In the genomic region with DNA sequence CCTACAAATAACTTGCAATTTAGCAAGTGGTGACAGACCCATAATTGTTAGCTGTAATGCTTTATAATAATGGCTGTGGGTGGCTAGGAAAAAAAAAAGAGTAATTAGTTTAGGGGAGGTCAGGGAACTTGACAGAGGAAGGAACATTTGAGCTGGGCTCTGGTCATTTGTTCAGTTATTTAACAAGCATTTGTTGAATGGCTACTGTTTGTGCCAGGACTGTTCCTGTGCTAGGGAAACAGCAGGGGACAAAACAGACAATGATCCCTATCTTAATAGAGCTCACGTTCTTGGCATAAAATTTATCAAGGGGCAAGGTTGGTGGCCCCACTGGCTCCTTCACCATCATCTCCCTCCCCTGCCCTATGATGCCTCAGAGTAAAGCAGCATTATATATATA, we compare ENCODE assay signal across 27 cellular contexts. TPM values are rescaled to one million over a fixed set of nuclear protein-coding genes. Genes with fewer than 3 reads are reported as not detected.
A peak's percentile ranks its signal among the peaks of the same experiment; 100 is the strongest.
DNase-seq lines count a peak whose midpoint lies in the region; ATAC-seq and TF ChIP-seq lines count a peak whose summit lies in the region.
"Had no signal": no experiment of that assay in that cellular context is flagged by ENCODE, and none has a peak within 500 bp of the region (broad histone marks: within the 10 kb centered on the region; RNA-seq: fewer than 3 reads in every experiment).

No MANE protein-coding gene starts in this region.

- H3K4me3 ChIP-seq in upper lobe of right lung, result no peak overlapping the region
- H3K4me3 ChIP-seq: dorsolateral prefrontal cortex, psoas muscle, sigmoid colon, SJSA1, thoracic aorta, vagina had no signal

- peaks cover 6 to 9% of the 10 kb centered on the region in 2 donors for H3K36me3 Mint-ChIP-seq in naive B cell
- H3K36me3 Mint-ChIP-seq in activated T-helper 1 cell treated with anti-CD3 and anti-CD28 coated beads, Interleukin-12 subunit alpha, Interleukin-12 subunit beta, Interleukin-2, Interleukin-4 antibody, amounts not matched to agents 30 ng/mL and 10 ng/mL and 1 ng/mL, durations not matched to agents 14 hours and 24 hours and 36 hours (ENCODE audit: low read depth), result peaks cover 18% of the 10 kb centered on the region
- peaks cover 3% of the 10 kb centered on the region for H3K36me3 Mint-ChIP-seq in stimulated activated effector memory CD8-positive, alpha-beta T cell treated with anti-CD3 and anti-CD28 coated beads, Interleukin-12 subunit alpha, Interleukin-12 subunit beta, amount 100 ng/mL, for 72 hours

- no peaks in the 10 kb centered on the region for H3K36me3 ChIP-seq in upper lobe of right lung
- H3K36me3 ChIP-seq: sigmoid colon, SJSA1, thoracic aorta, vagina had no signal

- peak in 2 of 3 experiments; percentile 44 to 84 for DNase-seq in NCI-H1417 (lab: John Stamatoyannopoulos, UW)
- no peak for DNase-seq in NCI-H1417 treated with DMSO at 0.1 percent for 48 hours (lab: John Stamatoyannopoulos, UW)
- DNase-seq in COR-L47 (lab: John Stamatoyannopoulos, UW), result peak; percentile 9
- peak; percentile 88 for DNase-seq in NCI-H748 treated with DMSO at 0.1 percent for 48 hours (lab: John Stamatoyannopoulos, UW)
- no peak for DNase-seq in naive B cell
- no peak for DNase-seq in upper lobe of right lung
- no peak for DNase-seq in activated T-helper 1 cell treated with anti-CD3 and anti-CD28 coated beads, Interleukin-12 subunit alpha, Interleukin-12 subunit beta, Interleukin-2, Interleukin-4 antibody, amounts not matched to agents 30 ng/mL and 10 ng/mL and 1 ng/mL, durations not matched to agents 14 hours and 24 hours and 36 hours (ENCODE audit: low spot score)
- no peak for DNase-seq in stimulated activated effector memory CD8-positive, alpha-beta T cell treated with anti-CD3 and anti-CD28 coated beads, Interleukin-12 subunit alpha, Interleukin-12 subunit beta, amount 100 ng/mL, for 72 hours (ENCODE audit: low spot score in 2 of 2)
- DNase-seq: activated CD4-positive, alpha-beta memory T cell treated with anti-CD3 and anti-CD28 coated beads, Interleukin-2, amount 10 ng/mL, durations not matched to agents 7 days and 5 days; activated naive CD4-positive, alpha-beta T cell; cerebellar nuclear complex; dorsolateral prefrontal cortex; hippocampal formation; NCI-H187 treated with DMSO at 0.1 percent for 48 hours; NCI-H2171 treated with DMSO at 0.1 percent for 48 hours; NCI-H524 treated with DMSO at 0.1 percent for 48 hours; occipital lobe; psoas muscle; sigmoid colon; stimulated activated CD4-positive, alpha-beta T cell treated with anti-CD3 and anti-CD28 coated beads, Interleukin-15, amount 100 ng/mL, for 24 hours had no signal

- H3K27me3 Mint-ChIP-seq in naive B cell, result no peaks in the 10 kb centered on the region
- no peaks in the 10 kb centered on the region for H3K27me3 Mint-ChIP-seq in activated T-helper 1 cell treated with anti-CD3 and anti-CD28 coated beads, Interleukin-12 subunit alpha, Interleukin-12 subunit beta, Interleukin-2, Interleukin-4 antibody, amounts not matched to agents 30 ng/mL and 10 ng/mL and 1 ng/mL, durations not matched to agents 14 hours and 24 hours and 36 hours (ENCODE audit: insufficient read depth)
- H3K27me3 Mint-ChIP-seq: activated CD4-positive, alpha-beta memory T cell treated with anti-CD3 and anti-CD28 coated beads, Interleukin-2, amount 10 ng/mL, durations not matched to agents 7 days and 5 days; stimulated activated naive CD8-positive, alpha-beta T cell treated with anti-CD3 and anti-CD28 coated beads, Interleukin-15, Interleukin-2, amounts not matched to agents 100 ng/mL and 50 ng/mL, for 24 hours had no signal

- H3K9me3 Mint-ChIP-seq in naive B cell, result peaks cover 0 to 4% (median 3%) of the 10 kb centered on the region in 7 donors
- H3K9me3 Mint-ChIP-seq in activated T-helper 1 cell treated with anti-CD3 and anti-CD28 coated beads, Interleukin-12 subunit alpha, Interleukin-12 subunit beta, Interleukin-2, Interleukin-4 antibody, amounts not matched to agents 30 ng/mL and 10 ng/mL and 1 ng/mL, durations not matched to agents 14 hours and 24 hours and 36 hours, result peaks cover 12% of the 10 kb centered on the region
- H3K9me3 Mint-ChIP-seq in stimulated activated effector memory CD8-positive, alpha-beta T cell treated with anti-CD3 and anti-CD28 coated beads, Interleukin-12 subunit alpha, Interleukin-12 subunit beta, amount 100 ng/mL, for 72 hours, result peaks cover 5% of the 10 kb centered on the region

- no peak for TF ChIP-seq CTCF in upper lobe of right lung (IDR thresholded peaks at IDR 0.05)

- H3K27ac Mint-ChIP-seq in naive B cell, result peak overlapping the region; percentile 47 to 97 (median 80)
- H3K27ac Mint-ChIP-seq in activated T-helper 1 cell treated with anti-CD3 and anti-CD28 coated beads, Interleukin-12 subunit alpha, Interleukin-12 subunit beta, Interleukin-2, Interleukin-4 antibody, amounts not matched to agents 30 ng/mL and 10 ng/mL and 1 ng/mL, durations not matched to agents 14 hours and 24 hours and 36 hours, result no peak overlapping the region
- no peak overlapping the region for H3K27ac Mint-ChIP-seq in stimulated activated effector memory CD8-positive, alpha-beta T cell treated with anti-CD3 and anti-CD28 coated beads, Interleukin-12 subunit alpha, Interleukin-12 subunit beta, amount 100 ng/mL, for 72 hours
- H3K27ac Mint-ChIP-seq: activated CD4-positive, alpha-beta memory T cell treated with anti-CD3 and anti-CD28 coated beads, Interleukin-2, amount 10 ng/mL, durations not matched to agents 7 days and 5 days; stimulated activated naive CD8-positive, alpha-beta T cell treated with anti-CD3 and anti-CD28 coated beads, Interleukin-15, Interleukin-2, amounts not matched to agents 100 ng/mL and 50 ng/mL, for 24 hours had no signal

- peaks cover 69 to 91% (median 80%) of the 10 kb centered on the region in 3 donors for H3K4me1 Mint-ChIP-seq in naive B cell
- peaks cover 85% of the 10 kb centered on the region for H3K4me1 Mint-ChIP-seq in activated T-helper 1 cell treated with anti-CD3 and anti-CD28 coated beads, Interleukin-12 subunit alpha, Interleukin-12 subunit beta, Interleukin-2, Interleukin-4 antibody, amounts not matched to agents 30 ng/mL and 10 ng/mL and 1 ng/mL, durations not matched to agents 14 hours and 24 hours and 36 hours (ENCODE audit: low read depth)
- peaks cover 83% of the 10 kb centered on the region for H3K4me1 Mint-ChIP-seq in stimulated activated effector memory CD8-positive, alpha-beta T cell treated with anti-CD3 and anti-CD28 coated beads, Interleukin-12 subunit alpha, Interleukin-12 subunit beta, amount 100 ng/mL, for 72 hours

- no peaks in the 10 kb centered on the region for H3K27me3 ChIP-seq in upper lobe of right lung
- H3K27me3 ChIP-seq: dorsolateral prefrontal cortex, sigmoid colon, SJSA1, vagina had no signal

- peaks cover 33% of the 10 kb centered on the region for H3K4me1 ChIP-seq in upper lobe of right lung
- H3K4me1 ChIP-seq: psoas muscle, sigmoid colon, SJSA1 had no signal

- no peak for ATAC-seq in naive B cell (ENCODE audit: low read depth in 2 of 2)
- ATAC-seq in upper lobe of right lung, result no peak
- ATAC-seq in stimulated activated effector memory CD8-positive, alpha-beta T cell treated with anti-CD3 and anti-CD28 coated beads, Interleukin-12 subunit alpha, Interleukin-12 subunit beta, amount 100 ng/mL, for 72 hours, result no peak
- ATAC-seq: activated CD4-positive, CD25-positive, alpha-beta regulatory T cell treated with anti-CD3 and anti-CD28 coated beads, Interleukin-2, amount 50 U/mL, for 24 hours; left lobe of liver; psoas muscle had no signal

- H3K27ac ChIP-seq in upper lobe of right lung, result no peak overlapping the region
- H3K27ac ChIP-seq: 22Rv1, dorsolateral prefrontal cortex, psoas muscle, sigmoid colon, SJSA1, thoracic aorta, vagina had no signal

- no peaks in the 10 kb centered on the region for H3K9me3 ChIP-seq in upper lobe of right lung
- H3K9me3 ChIP-seq: psoas muscle, sigmoid colon, SJSA1, thoracic aorta, vagina had no signal

- intact Hi-C loops in upper lobe of right lung (cut with DNase I), result no loop called here
- intact Hi-C loops in activated T-helper 1 cell treated with anti-CD3 and anti-CD28 coated beads, Interleukin-12 subunit alpha, Interleukin-12 subunit beta, Interleukin-2, Interleukin-4 antibody, amounts not matched to agents 30 ng/mL and 10 ng/mL and 1 ng/mL, durations not matched to agents 14 hours and 24 hours and 36 hours (cut with micrococcal nuclease), result no loop called here

- H3K4me3 Mint-ChIP-seq in naive B cell, result peak overlapping the region in 2 of 8 donors; percentile 4 to 5
- H3K4me3 Mint-ChIP-seq in activated T-helper 1 cell treated with anti-CD3 and anti-CD28 coated beads, Interleukin-12 subunit alpha, Interleukin-12 subunit beta, Interleukin-2, Interleukin-4 antibody, amounts not matched to agents 30 ng/mL and 10 ng/mL and 1 ng/mL, durations not matched to agents 14 hours and 24 hours and 36 hours, result no peak overlapping the region
- no peak overlapping the region for H3K4me3 Mint-ChIP-seq in stimulated activated effector memory CD8-positive, alpha-beta T cell treated with anti-CD3 and anti-CD28 coated beads, Interleukin-12 subunit alpha, Interleukin-12 subunit beta, amount 100 ng/mL, for 72 hours
- H3K4me3 Mint-ChIP-seq: activated CD4-positive, alpha-beta memory T cell treated with anti-CD3 and anti-CD28 coated beads, Interleukin-2, amount 10 ng/mL, durations not matched to agents 7 days and 5 days; stimulated activated naive CD8-positive, alpha-beta T cell treated with anti-CD3 and anti-CD28 coated beads, Interleukin-15, Interleukin-2, amounts not matched to agents 100 ng/mL and 50 ng/mL, for 24 hours had no signal

RNA-seq across cellular contexts. Expression of a gene that starts 18.5 kb away (rescaled TPM):
- polyA plus RNA-seq in naive B cell (ENCODE audit: low read depth in 6 of 6), result 10 to 100 TPM; 39.8 to 63.6 (median 58.6) TPM
- 56.6 TPM for total RNA-seq in upper lobe of right lung
- 69.8 and 70.7 TPM in 2 replicates for total RNA-seq in activated T-helper 1 cell treated with anti-CD3 and anti-CD28 coated beads, Interleukin-12 subunit alpha, Interleukin-12 subunit beta, Interleukin-2, Interleukin-4 antibody, amounts not matched to agents 30 ng/mL and 10 ng/mL and 1 ng/mL, durations not matched to agents 14 hours and 24 hours and 36 hours

Comparison
In these comparisons a context has a peak if more than half of its experiments do, and no peak if none do; other contexts are left out.
1. DNase-seq: peak in NCI-H1417 (2 of 3), COR-L47 (single experiment) and NCI-H748 treated with DMSO at 0.1 percent for 48 hours (single experiment); none in NCI-H1417 treated with DMSO at 0.1 percent for 48 hours (single experiment), naive B cell (single experiment), upper lobe of right lung (single experiment), activated T-helper 1 cell treated with anti-CD3 and anti-CD28 coated beads, Interleukin-12 subunit alpha, Interleukin-12 subunit beta, Interleukin-2, Interleukin-4 antibody, amounts not matched to agents 30 ng/mL and 10 ng/mL and 1 ng/mL, durations not matched to agents 14 hours and 24 hours and 36 hours (single experiment) and stimulated activated effector memory CD8-positive, alpha-beta T cell treated with anti-CD3 and anti-CD28 coated beads, Interleukin-12 subunit alpha, Interleukin-12 subunit beta, amount 100 ng/mL, for 72 hours (0 of 2).
2. H3K27ac Mint-ChIP-seq: peak in naive B cell (6 of 6); none in activated T-helper 1 cell treated with anti-CD3 and anti-CD28 coated beads, Interleukin-12 subunit alpha, Interleukin-12 subunit beta, Interleukin-2, Interleukin-4 antibody, amounts not matched to agents 30 ng/mL and 10 ng/mL and 1 ng/mL, durations not matched to agents 14 hours and 24 hours and 36 hours (single experiment) and stimulated activated effector memory CD8-positive, alpha-beta T cell treated with anti-CD3 and anti-CD28 coated beads, Interleukin-12 subunit alpha, Interleukin-12 subunit beta, amount 100 ng/mL, for 72 hours (single experiment).